ENCODE assay signal across 7 cellular contexts in the genomic region with DNA sequence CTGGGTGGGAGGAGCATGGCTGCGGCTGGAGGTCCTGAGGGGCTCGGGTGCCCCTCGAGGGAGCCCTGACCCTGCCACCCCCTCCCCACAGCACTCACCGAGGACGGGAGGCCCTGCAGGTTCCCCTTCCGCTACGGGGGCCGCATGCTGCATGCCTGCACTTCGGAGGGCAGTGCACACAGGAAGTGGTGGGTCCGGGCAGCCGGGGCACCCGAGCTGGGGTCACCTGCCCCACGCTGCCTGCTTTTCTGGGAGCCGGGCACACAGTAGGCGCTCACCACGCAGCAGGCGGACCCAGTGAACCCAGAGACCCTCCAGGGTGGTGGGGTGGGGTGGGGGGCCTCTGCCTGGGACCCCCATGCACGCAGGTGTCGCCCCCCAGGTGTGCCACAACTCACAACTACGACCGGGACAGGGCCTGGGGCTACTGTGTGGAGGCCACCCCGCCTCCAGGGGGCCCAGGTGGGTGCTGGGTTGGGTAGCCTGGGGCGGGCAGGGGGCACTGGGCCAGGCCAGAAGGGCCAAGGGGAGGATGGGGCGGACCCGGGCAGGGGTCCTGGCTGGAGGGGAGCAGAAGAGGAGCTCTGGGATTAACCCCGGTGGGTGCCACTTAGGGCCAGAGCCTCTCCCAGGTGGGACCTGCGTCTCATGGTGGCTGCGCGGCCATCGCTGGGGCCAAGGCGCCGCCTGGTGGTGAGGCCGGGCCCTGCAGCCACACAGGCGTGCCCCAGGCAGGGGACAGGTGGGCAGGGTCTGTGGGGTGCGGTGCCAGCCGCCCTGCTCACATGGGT. TPM values are rescaled to one million over a fixed set of nuclear protein-coding genes. Genes with fewer than 3 reads are reported as not detected.
DNase-seq lines count a peak whose midpoint lies in the region; ATAC-seq and TF ChIP-seq lines count a peak whose summit lies in the region.

No MANE protein-coding gene starts in this region.

- H3K36me3 Mint-ChIP-seq in T-cell, result no peaks in the 10 kb centered on the region
- H3K36me3 Mint-ChIP-seq in activated naive CD8-positive, alpha-beta T cell treated with anti-CD3 and anti-CD28 coated beads, Interleukin-2, amount 50 U/mL, for 24 hours (ENCODE audit: low read depth), result no peaks in the 10 kb centered on the region

- H3K4me1 Mint-ChIP-seq in T-cell, result no peaks in the 10 kb centered on the region
- H3K4me1 Mint-ChIP-seq in activated naive CD8-positive, alpha-beta T cell treated with anti-CD3 and anti-CD28 coated beads, Interleukin-2, amount 50 U/mL, for 24 hours, result no peaks in the 10 kb centered on the region

- ATAC-seq in HG03460 (IDR thresholded peaks at IDR 0.05; ENCODE audit: unreplicated experiment) (peak; percentile 56), T-cell (replicated peaks in 1 of 4) (peak; percentile 63 to 83 (median 73))
- ATAC-seq in activated naive CD8-positive, alpha-beta T cell treated with anti-CD3 and anti-CD28 coated beads, Interleukin-2, amount 50 U/mL, for 24 hours, result peak; percentile 73

- no peaks in the 10 kb centered on the region for H3K9me3 Mint-ChIP-seq in T-cell
- H3K9me3 Mint-ChIP-seq in activated naive CD8-positive, alpha-beta T cell treated with anti-CD3 and anti-CD28 coated beads, Interleukin-2, amount 50 U/mL, for 24 hours, result no peaks in the 10 kb centered on the region

- H3K27ac Mint-ChIP-seq in T-cell, result no peak overlapping the region
- H3K27ac Mint-ChIP-seq in activated naive CD8-positive, alpha-beta T cell treated with anti-CD3 and anti-CD28 coated beads, Interleukin-2, amount 50 U/mL, for 24 hours, result no peak overlapping the region

- DNase-seq in T-cell (peak; percentile 20 to 74 (median 57)), iPS-NIHi11 (ENCODE audit: low spot score) (peak; percentile 99), pons (ENCODE audit: low spot score) (no peak)
- peak; percentile 76 for DNase-seq in activated naive CD8-positive, alpha-beta T cell treated with anti-CD3 and anti-CD28 coated beads, Interleukin-2, amount 50 U/mL, for 24 hours
- DNase-seq in stimulated activated CD4-positive, alpha-beta T cell treated with anti-CD3 and anti-CD28 coated beads, Interleukin-4, amount 100 ng/mL, for 24 hours, result peak; percentile 61

- POLR2A ChIA-PET in T-cell (lab: Charles Lee), result no interaction called here

- CTCF ChIA-PET in T-cell (lab: Charles Lee), result interaction anchor here (0.5 to 1.6 kb wide), 6 partner anchors 90 to 919 kb away, joined by 3 to 4 read pairs (median 3); no protein-coding TSS in a partner anchor

- peak; percentile 100 for TF ChIP-seq CTCF in GM12874 (IDR thresholded peaks at IDR 0.05; ENCODE audit: insufficient read depth, low read depth, low read length)

- H3K27me3 Mint-ChIP-seq in T-cell, result no peaks in the 10 kb centered on the region
- H3K27me3 Mint-ChIP-seq in activated naive CD8-positive, alpha-beta T cell treated with anti-CD3 and anti-CD28 coated beads, Interleukin-2, amount 50 U/mL, for 24 hours, result no peaks in the 10 kb centered on the region

- H3K4me3 Mint-ChIP-seq in T-cell, result no peak overlapping the region
- no peak overlapping the region for H3K4me3 Mint-ChIP-seq in activated naive CD8-positive, alpha-beta T cell treated with anti-CD3 and anti-CD28 coated beads, Interleukin-2, amount 50 U/mL, for 24 hours

RNA-seq across cellular contexts. Expression of a gene that starts 1.4 kb away (rescaled TPM):
- total RNA-seq in T-cell, result under 1 TPM in 3 of 5 donors, not detected in 2; 0.33 to 0.73 (median 0.70) TPM

RNA-seq across cellular contexts. Expression of a gene that starts 20.0 kb away (rescaled TPM):
- under 1 TPM in 3 of 5 donors, not detected in 2; 0.22 to 0.58 (median 0.36) TPM for total RNA-seq in T-cell
